18 cellular contexts compared by ENCODE assay signal in genomic region chr7:1558841-1559625, GRCh38. TPM values are rescaled to one million over a fixed set of nuclear protein-coding genes. Genes with fewer than 3 reads are reported as not detected.
A peak's percentile ranks its signal among the peaks of the same experiment; 100 is the strongest.
DNase-seq lines count a peak whose midpoint lies in the region; ATAC-seq, FAIRE-seq and TF ChIP-seq lines count a peak whose summit lies in the region.
"Had no signal": no experiment of that assay in that cellular context is flagged by ENCODE, and none has a peak within 500 bp of the region (broad histone marks: within the 10 kb centered on the region; RNA-seq: fewer than 3 reads in every experiment).

No MANE protein-coding gene starts in this region.

- intact Hi-C loops in Right ventricle myocardium inferior (cut with DNase I), result no loop called here
- intact Hi-C loops in Right ventricle myocardium superior (cut with DNase I), result loop anchor here (5.0 kb wide), 1 partner anchor 47 kb away; no protein-coding TSS in a partner anchor
- intact Hi-C loops in mucosa of descending colon (cut with DNase I, micrococcal nuclease), result no loop called here

- H3K36me3 ChIP-seq in bronchial epithelial cell (ENCODE audit: control insufficient read depth, insufficient read depth, low read length), result peaks cover 2% of the 10 kb centered on the region
- H3K36me3 ChIP-seq in mucosa of descending colon (ENCODE audit: low read depth), result no peaks in the 10 kb centered on the region
- H3K36me3 ChIP-seq: heart left ventricle, MG63, Peyer's patch, thoracic aorta had no signal

- H3K9me3 ChIP-seq in mucosa of descending colon, result no peaks in the 10 kb centered on the region
- H3K9me3 ChIP-seq: heart left ventricle, MG63, Peyer's patch, thoracic aorta had no signal

- no peak for FAIRE-seq in bronchial epithelial cell (lab: Jason Lieb, UNC)

- no peak for ATAC-seq in Right ventricle myocardium inferior
- ATAC-seq in Right ventricle myocardium superior (ENCODE audit: poor library complexity), result no peak
- no peak for ATAC-seq in mucosa of descending colon
- no peak for ATAC-seq in activated T-cell treated with anti-CD3 and anti-CD28 coated beads, Interleukin-2, amount 50 U/mL, for 4 hours
- ATAC-seq: activated CD8-positive, alpha-beta memory T cell treated with anti-CD3 and anti-CD28 coated beads, Interleukin-2, amount 10 ng/mL, durations not matched to agents 7 days and 5 days had no signal

- H3K36me3 Mint-ChIP-seq in activated T-cell treated with anti-CD3 and anti-CD28 coated beads, Interleukin-2, amount 50 U/mL, for 4 hours (ENCODE audit: insufficient read depth), result no peaks in the 10 kb centered on the region
- H3K36me3 Mint-ChIP-seq: activated CD8-positive, alpha-beta memory T cell treated with anti-CD3 and anti-CD28 coated beads, Interleukin-2, amount 10 ng/mL, durations not matched to agents 7 days and 5 days had no signal

- DNase-seq in Right ventricle myocardium inferior (ENCODE audit: missing footprints) (peak; percentile 48), Right ventricle myocardium superior (no peak), bronchial epithelial cell (ENCODE audit: low read depth) (no peak), mucosa of descending colon (peak in 2 of 3 donors; percentile 61 to 67), ureter (ENCODE audit: low spot score) (peak; percentile 82), NCI-H345 treated with DMSO at 0.1 percent for 48 hours (lab: John Stamatoyannopoulos, UW; ENCODE audit: unreplicated experiment) (no peak)
- no peak for DNase-seq in activated T-cell treated with anti-CD3 and anti-CD28 coated beads, Interleukin-2, amount 50 U/mL, for 4 hours
- DNase-seq in stimulated activated CD4-positive, alpha-beta T cell treated with anti-CD3 and anti-CD28 coated beads, Interleukin-2, amount 100 ng/mL, for 24 hours, result no peak
- DNase-seq: activated CD8-positive, alpha-beta memory T cell treated with anti-CD3 and anti-CD28 coated beads, Interleukin-2, amount 10 ng/mL, durations not matched to agents 7 days and 5 days; activated naive CD4-positive, alpha-beta T cell treated with Interleukin-2 at 50 U/mL for 16 hours; cortex of kidney; MG63; Peyer's patch; T-helper 1 cell had no signal

- H3K4me3 ChIP-seq in bronchial epithelial cell (ENCODE audit: low read depth, low read length), result peak overlapping the region; percentile 40
- no peak overlapping the region for H3K4me3 ChIP-seq in mucosa of descending colon
- H3K4me3 ChIP-seq: GM23338, MG63, Peyer's patch, thoracic aorta had no signal

- H3K27me3 Mint-ChIP-seq in activated T-cell treated with anti-CD3 and anti-CD28 coated beads, Interleukin-2, amount 50 U/mL, for 4 hours (ENCODE audit: low read depth), result no peaks in the 10 kb centered on the region
- H3K27me3 Mint-ChIP-seq: activated CD8-positive, alpha-beta memory T cell treated with anti-CD3 and anti-CD28 coated beads, Interleukin-2, amount 10 ng/mL, durations not matched to agents 7 days and 5 days had no signal

- TF ChIP-seq CTCF in bronchial epithelial cell (IDR thresholded peaks at IDR 0.05; ENCODE audit: insufficient read depth, low read length, severe bottlenecking) (no peak), mucosa of descending colon (IDR thresholded peaks at IDR 0.05) (no peak)

- no peak overlapping the region for H3K4me3 Mint-ChIP-seq in activated T-cell treated with anti-CD3 and anti-CD28 coated beads, Interleukin-2, amount 50 U/mL, for 4 hours
- H3K4me3 Mint-ChIP-seq: activated CD8-positive, alpha-beta memory T cell treated with anti-CD3 and anti-CD28 coated beads, Interleukin-2, amount 10 ng/mL, durations not matched to agents 7 days and 5 days; GM23338 had no signal

- no peaks in the 10 kb centered on the region for H3K9me3 Mint-ChIP-seq in activated T-cell treated with anti-CD3 and anti-CD28 coated beads, Interleukin-2, amount 50 U/mL, for 4 hours
- H3K9me3 Mint-ChIP-seq: GM23338 had no signal

- no peaks in the 10 kb centered on the region for H3K4me1 Mint-ChIP-seq in activated T-cell treated with anti-CD3 and anti-CD28 coated beads, Interleukin-2, amount 50 U/mL, for 4 hours (ENCODE audit: low read depth)
- H3K4me1 Mint-ChIP-seq: activated CD8-positive, alpha-beta memory T cell treated with anti-CD3 and anti-CD28 coated beads, Interleukin-2, amount 10 ng/mL, durations not matched to agents 7 days and 5 days had no signal

- H3K4me1 ChIP-seq in mucosa of descending colon (ENCODE audit: low read depth), result peaks cover 8% of the 10 kb centered on the region

- H3K27me3 ChIP-seq in bronchial epithelial cell (ENCODE audit: control insufficient read depth, insufficient read depth, low read length), result no peaks in the 10 kb centered on the region
- H3K27me3 ChIP-seq: MG63, Peyer's patch had no signal

RNA-seq across cellular contexts. Expression of gene TMEM184A, which starts 3.0 kb away (rescaled TPM):
- total RNA-seq in Right ventricle myocardium inferior, result 0.32 TPM
- total RNA-seq in Right ventricle myocardium superior, result 0.30 TPM
- 9.0 and 43.8 TPM in 2 replicates for total RNA-seq in bronchial epithelial cell
- 10 to 100 TPM; 36.7 to 87.9 (median 66.0) TPM for total RNA-seq in mucosa of descending colon
- total RNA-seq in ureter, result 142 TPM
- under 1 TPM; 0.11 to 0.19 (median 0.15) TPM for total RNA-seq in activated T-cell treated with anti-CD3 and anti-CD28 coated beads, Interleukin-2, amount 50 U/mL, for 4 hours
- total RNA-seq: activated CD8-positive, alpha-beta memory T cell treated with anti-CD3 and anti-CD28 coated beads, Interleukin-2, amount 10 ng/mL, durations not matched to agents 7 days and 5 days; pulmonary artery endothelial cell had no signal

RNA-seq across cellular contexts. Expression of gene PSMG3, which starts 10.8 kb away (rescaled TPM):
- total RNA-seq in Right ventricle myocardium inferior, result 13.3 TPM
- total RNA-seq in Right ventricle myocardium superior, result 12.1 TPM
- total RNA-seq in bronchial epithelial cell, result 50.8 and 55.2 TPM in 2 replicates
- 10 to 100 TPM; 22.6 to 26.0 (median 22.9) TPM for total RNA-seq in mucosa of descending colon
- 32.0 TPM for total RNA-seq in ureter
- total RNA-seq in activated T-cell treated with anti-CD3 and anti-CD28 coated beads, Interleukin-2, amount 50 U/mL, for 4 hours, result 10 to 100 TPM; 75.8 to 82.5 (median 82.5) TPM

RNA-seq across cellular contexts. Expression of gene MAFK, which starts 28.5 kb away (rescaled TPM):
- total RNA-seq in Right ventricle myocardium inferior (50.8 TPM), Right ventricle myocardium superior (59.4 TPM), bronchial epithelial cell (21.8 and 28.7 TPM in 2 replicates), mucosa of descending colon (10 to 100 TPM; 43.6 to 66.2 (median 52.2) TPM), ureter (34.6 TPM)
- 10 to 100 TPM; 77.6 to 79.5 (median 78.2) TPM for total RNA-seq in activated T-cell treated with anti-CD3 and anti-CD28 coated beads, Interleukin-2, amount 50 U/mL, for 4 hours

RNA-seq across cellular contexts. Expression of gene INTS1, which starts 54.8 kb away (rescaled TPM):
- total RNA-seq in Right ventricle myocardium inferior, result 25.8 TPM
- 29.2 TPM for total RNA-seq in Right ventricle myocardium superior
- 18.7 and 21.6 TPM in 2 replicates for total RNA-seq in bronchial epithelial cell
- total RNA-seq in mucosa of descending colon, result 10 to 100 TPM; 79.6 to 94.3 (median 88.0) TPM
- 97.5 TPM for total RNA-seq in ureter
- 100 to 1,000 TPM; 110 to 126 (median 119) TPM for total RNA-seq in activated T-cell treated with anti-CD3 and anti-CD28 coated beads, Interleukin-2, amount 50 U/mL, for 4 hours

Comparison
In these comparisons a context has a peak if more than half of its experiments do, and no peak if none do; other contexts are left out.
1. DNase-seq: peak in Right ventricle myocardium inferior (single experiment), mucosa of descending colon (2 of 3) and ureter (single experiment); none in Right ventricle myocardium superior (single experiment), bronchial epithelial cell (single experiment), activated T-cell treated with anti-CD3 and anti-CD28 coated beads, Interleukin-2, amount 50 U/mL, for 4 hours (single experiment), NCI-H345 treated with DMSO at 0.1 percent for 48 hours (single experiment) and stimulated activated CD4-positive, alpha-beta T cell treated with anti-CD3 and anti-CD28 coated beads, Interleukin-2, amount 100 ng/mL, for 24 hours (0 of 2).